ENCODE assay signal across 25 cellular contexts in the genomic region with DNA sequence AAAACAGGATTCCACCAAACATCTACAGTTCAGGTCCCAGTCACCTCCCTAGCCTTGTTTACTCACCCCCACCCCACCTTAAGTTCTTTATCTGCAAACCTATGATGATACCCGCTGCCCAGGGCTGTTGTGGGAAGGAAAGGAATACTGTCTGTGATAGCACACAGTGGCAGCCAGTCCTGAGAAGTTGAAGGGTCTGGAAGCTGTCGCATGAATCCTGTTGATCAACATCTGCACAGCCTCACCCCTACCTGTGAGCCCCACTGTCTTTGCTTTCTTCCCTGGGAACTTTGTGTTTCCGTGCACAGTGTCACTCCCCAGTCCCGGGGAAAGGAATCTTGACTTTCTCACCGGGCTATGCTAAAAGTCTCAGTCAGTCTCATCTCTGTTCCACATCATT.
DNase-seq lines count a peak whose midpoint lies in the region; ATAC-seq and TF ChIP-seq lines count a peak whose summit lies in the region.
"Had no signal": no experiment of that assay in that cellular context is flagged by ENCODE, and none has a peak within 500 bp of the region (broad histone marks: within the 10 kb centered on the region; RNA-seq: fewer than 3 reads in every experiment).

No MANE protein-coding gene starts in this region.

- H3K4me1 ChIP-seq in left ventricle myocardium inferior (peaks cover 43% of the 10 kb centered on the region), hepatocyte (ENCODE audit: insufficient read depth) (peaks cover 21% of the 10 kb centered on the region), osteoblast (ENCODE audit: insufficient read depth, low read length) (peaks cover 29% of the 10 kb centered on the region)

- WGBS in hepatocyte (ENCODE audit: low lambda C conversion rate, missing lambda C conversion rate): 32% methylated on average over 5 of the region's 5 CpGs

- H3K4me3 ChIP-seq in left ventricle myocardium inferior (no peak overlapping the region), hepatocyte (no peak overlapping the region), osteoblast (ENCODE audit: insufficient read depth, low read length) (no peak overlapping the region)
- H3K4me3 ChIP-seq: body of pancreas, ovary, right lobe of liver, transverse colon had no signal

- H2AFZ ChIP-seq in hepatocyte (no peak overlapping the region), osteoblast (ENCODE audit: low read length) (no peak overlapping the region)

- H3K36me3 ChIP-seq in left ventricle myocardium inferior (no peaks in the 10 kb centered on the region), hepatocyte (replicated peaks; ENCODE audit: insufficient read depth, low read depth) (no peaks in the 10 kb centered on the region), osteoblast (ENCODE audit: insufficient read depth, low read length) (no peaks in the 10 kb centered on the region)
- H3K36me3 ChIP-seq: ovary, transverse colon had no signal

- H3K4me2 ChIP-seq in hepatocyte (peak overlapping the region; percentile 18), osteoblast (ENCODE audit: insufficient read depth, low read length) (peak overlapping the region; percentile 12)

- H3K27ac ChIP-seq in left ventricle myocardium inferior (replicated peaks) (peak overlapping the region; percentile 89), hepatocyte (peak overlapping the region; percentile 70), osteoblast (ENCODE audit: low read depth, low read length) (peak overlapping the region; percentile 65), RWPE1 (no peak overlapping the region)
- H3K27ac ChIP-seq: ovary, right lobe of liver, transverse colon had no signal

- DNase-seq in left ventricle myocardium inferior: no peak
- DNase-seq in Right ventricle myocardium inferior (ENCODE audit: missing footprints): no peak
- no peak for DNase-seq in hepatocyte (ENCODE audit: low spot score)
- no peak for DNase-seq in osteoblast (ENCODE audit: insufficient read length, low spot score, missing footprints)
- DNase-seq in RWPE1 (ENCODE audit: low spot score): no peak
- no peak for DNase-seq in globus pallidus (ENCODE audit: low spot score)
- DNase-seq in stimulated activated naive CD4-positive, alpha-beta T cell (lab: John Stamatoyannopoulos, UW): no peak
- no peak for DNase-seq in OCI-M2 (lab: John Stamatoyannopoulos, UW; ENCODE audit: unreplicated experiment)
- DNase-seq: activated CD4-positive, alpha-beta T cell treated with anti-CD3 and anti-CD28 coated beads, Interleukin-2, amount 50 U/mL, for 4 hours; activated CD8-positive, alpha-beta memory T cell treated with anti-CD3 and anti-CD28 coated beads, Interleukin-2, amount 50 U/mL, for 4 hours; activated naive CD8-positive, alpha-beta T cell treated with anti-CD3 and anti-CD28 coated beads for 36 hours; body of pancreas; CD8-positive, alpha-beta memory T cell; DMS153; effector memory CD4-positive, alpha-beta T cell; hypothalamus; naive B cell; NCI-H1092 treated with DMSO at 0.1 percent for 48 hours; NCI-H1930; NCI-H2227 treated with DMSO at 0.1 percent for 48 hours; NCI-H748 treated with DMSO at 0.1 percent for 48 hours; ovary; right lobe of liver; transverse colon had no signal

- H3K9me3 ChIP-seq in left ventricle myocardium inferior (replicated peaks) (no peaks in the 10 kb centered on the region), hepatocyte (ENCODE audit: low read depth) (no peaks in the 10 kb centered on the region), osteoblast (ENCODE audit: low read depth, low read length) (no peaks in the 10 kb centered on the region)
- H3K9me3 ChIP-seq: body of pancreas, ovary, right lobe of liver, transverse colon had no signal

- H3K79me2 ChIP-seq in hepatocyte (no peaks in the 10 kb centered on the region), osteoblast (ENCODE audit: insufficient read depth, low read length) (no peaks in the 10 kb centered on the region)

- no peak for TF ChIP-seq CTCF in left ventricle myocardium inferior (IDR thresholded peaks at IDR 0.05; ENCODE audit: borderline replicate concordance)
- TF ChIP-seq CTCF in hepatocyte (IDR thresholded peaks at IDR 0.05; ENCODE audit: poor library complexity): no peak
- TF ChIP-seq CTCF in osteoblast (IDR thresholded peaks at IDR 0.05; ENCODE audit: extremely low read depth, low read depth, low read length): no peak
- TF ChIP-seq CTCF in RWPE1 (conservative IDR thresholded peaks at IDR 0.05; ENCODE audit: low read depth): no peak

- intact Hi-C loops in left ventricle myocardium inferior (cut with micrococcal nuclease): no loop called here
- intact Hi-C loops in Right ventricle myocardium inferior (cut with DNase I): loop anchor here (5.0 kb wide), 2 partner anchors 36 to 161 kb away; partner anchors contain the start of gene EPAS1

- H4K20me1 ChIP-seq in hepatocyte (ENCODE audit: insufficient read depth, poor library complexity, severe bottlenecking) (no peaks in the 10 kb centered on the region), osteoblast (ENCODE audit: insufficient read depth, low read length) (no peaks in the 10 kb centered on the region)

- POLR2A ChIA-PET in RWPE1 (lab: Yijun Ruan, JAX; ENCODE audit: low non-redundant PET): no interaction called here

- CTCF ChIA-PET in RWPE1 (lab: Yijun Ruan, JAX): interaction anchor here (1.0 kb wide), 1 partner anchor 13 kb away, joined by 4 read pairs; no protein-coding TSS in a partner anchor

- no peaks in the 10 kb centered on the region for H3K9me2 ChIP-seq in hepatocyte (replicated peaks; ENCODE audit: insufficient read depth)

- H3K27me3 ChIP-seq in left ventricle myocardium inferior (ENCODE audit: low read depth) (no peaks in the 10 kb centered on the region), hepatocyte (no peaks in the 10 kb centered on the region), osteoblast (ENCODE audit: insufficient read depth, low read length) (no peaks in the 10 kb centered on the region)
- H3K27me3 ChIP-seq: body of pancreas, ovary, right lobe of liver, transverse colon had no signal

- ATAC-seq in Right ventricle myocardium inferior: no peak
- ATAC-seq: WTC11 had no signal
